4 cellular contexts compared by ENCODE assay signal in the genomic region with DNA sequence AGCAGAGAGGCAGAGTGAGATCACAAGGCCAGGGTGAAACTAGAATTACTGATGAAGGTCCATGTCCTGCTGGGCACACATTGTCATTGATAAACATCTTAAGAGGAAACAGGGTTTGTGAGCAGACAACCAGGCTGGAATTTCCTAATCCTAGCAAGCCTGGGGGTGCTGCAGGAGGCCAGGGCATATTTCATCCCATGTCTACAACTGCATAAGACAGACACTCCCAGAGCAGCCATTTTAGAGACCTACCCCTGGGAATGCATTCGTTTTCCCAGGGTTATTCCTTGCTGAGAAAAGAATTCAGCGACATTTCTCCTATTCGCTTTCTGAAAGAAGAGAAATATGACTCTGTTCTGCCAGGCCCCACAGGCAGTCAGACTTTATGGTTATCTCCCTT. TPM values are rescaled to one million over a fixed set of nuclear protein-coding genes. Genes with fewer than 3 reads are reported as not detected.
DNase-seq lines count a peak whose midpoint lies in the region; ATAC-seq, FAIRE-seq and TF ChIP-seq lines count a peak whose summit lies in the region.
"Not testable (repeated sequence)": the region's sequence is repeated elsewhere in the genome, so short reads cannot be mapped to it uniquely, and the experiment has no call there.

No MANE protein-coding gene starts in this region.

- H3K27me3 ChIP-seq in HCT116 (ENCODE audit: insufficient read depth, low read length), result not testable (repeated sequence)

- not testable (repeated sequence) for H3K4me2 ChIP-seq in HCT116 (ENCODE audit: low read length)

- RAD21 ChIA-PET in HCT116 (lab: Charles Lee; ENCODE audit: low non-redundant PET in 1 of 2, low total read pairs in 2 of 2, uncharacterized antibody in 2 of 2, unreplicated experiment in 2 of 2), result not testable (repeated sequence)

- intact Hi-C loops in HCT116 (cut with micrococcal nuclease), result not testable (repeated sequence)

- H3K27me3 Mint-ChIP-seq in WTC11 (ENCODE audit: low read depth), result not testable (repeated sequence)

- not testable (repeated sequence) for ATAC-seq in HCT116, WTC11

- not testable (repeated sequence) for H3K4me3 Mint-ChIP-seq in WTC11

- H3K4me1 Mint-ChIP-seq in WTC11, result not testable (repeated sequence)

- not testable (repeated sequence) for H3K27ac ChIP-seq in HCT116 (ENCODE audit: low read depth, low read length)

- not testable (repeated sequence) for H3K27ac Mint-ChIP-seq in WTC11

- not testable (repeated sequence) for H3K36me3 ChIP-seq in HCT116 (ENCODE audit: control insufficient read depth in 1 of 2, insufficient read depth in 2 of 2, low read length in 2 of 2)

- not testable (repeated sequence) for DNase-seq in GM12891 (ENCODE audit: insufficient read length, low spot score); HCT116 (ENCODE audit: low read depth, low spot score); HEK293T (ENCODE audit: extremely low spot score)
- DNase-seq in WTC11 (ENCODE audit: low spot score), result peak; percentile 21

- H3K79me2 ChIP-seq in HCT116 (ENCODE audit: insufficient read depth, low read length), result not testable (repeated sequence)

- H2AFZ ChIP-seq in HCT116 (ENCODE audit: low read depth, low read length, poor library complexity, severe bottlenecking), result not testable (repeated sequence)

- not testable (repeated sequence) for TF ChIP-seq POLR2A in GM12891 (IDR thresholded peaks at IDR 0.05; ENCODE audit: low read depth, low read length); HCT116 (IDR thresholded peaks at IDR 0.05; ENCODE audit: borderline replicate concordance, extremely low read depth, insufficient read depth, insufficient read length)

- POLR2A ChIA-PET in HCT116 (lab: Charles Lee); HEK293T (lab: Yijun Ruan, JAX); WTC11 (lab: Charles Lee): not testable (repeated sequence)

- H3K4me3 ChIP-seq in HCT116 (replicated peaks in 1 of 2; ENCODE audit: low read depth in 1 of 2, low read length in 2 of 2), result not testable (repeated sequence)

- CTCF ChIA-PET in HCT116 (lab: Charles Lee); HEK293T (lab: Yijun Ruan, JAX); WTC11 (lab: Charles Lee): not testable (repeated sequence)

- H4K20me1 ChIP-seq in HCT116 (ENCODE audit: insufficient read depth), result not testable (repeated sequence)

- TF ChIP-seq CTCF in HCT116 (IDR thresholded peaks at IDR 0.05 in 2 of 3, conservative IDR thresholded peaks at IDR 0.05 in 1 of 3; ENCODE audit: borderline replicate concordance in 1 of 3, insufficient read depth in 1 of 3, low read depth in 2 of 3, low read length in 2 of 3); WTC11 (IDR thresholded peaks at IDR 0.05): not testable (repeated sequence)

- H3K9me2 ChIP-seq in HCT116 (ENCODE audit: insufficient read depth), result not testable (repeated sequence)

- BruUV-seq in HCT116 (replicated peaks; lab: Mats Ljungman, UMichigan), result not testable (repeated sequence)

- peak; percentile 33 for FAIRE-seq in GM12891 (lab: Jason Lieb, UNC)

- not testable (repeated sequence) for H3K9me3 ChIP-seq in HCT116 (ENCODE audit: control insufficient read depth in 1 of 2, insufficient read depth in 1 of 2, low read depth in 1 of 2, low read length in 2 of 2)

- H3K36me3 Mint-ChIP-seq in WTC11, result peaks cover 30% of the 10 kb centered on the region

- TF ChIP-seq RAD21 in HCT116 (IDR thresholded peaks at IDR 0.05; ENCODE audit: low read depth), result not testable (repeated sequence)

- not testable (repeated sequence) for H3K9ac ChIP-seq in HCT116 (ENCODE audit: low read length)

- H3K4me1 ChIP-seq in HCT116 (ENCODE audit: control insufficient read depth in 1 of 2, insufficient read depth in 2 of 2, low read length in 2 of 2), result not testable (repeated sequence)

- H3K9me3 Mint-ChIP-seq in WTC11, result peaks cover 37% of the 10 kb centered on the region

TF ChIP-seq in HCT116, 20 proteins besides CTCF, POLR2A, EP300 and RAD21:
- 0 out of 2 replicates have a peak, but pooled peaks have one; percentile 37 for TF ChIP-seq CBX3 (IDR thresholded peaks at IDR 0.05; ENCODE audit: low read depth)

TF ChIP-seq in HEK293T, 16 proteins besides CTCF, POLR2A, EP300 and RAD21:
- TF ChIP-seq, protein P1, sequence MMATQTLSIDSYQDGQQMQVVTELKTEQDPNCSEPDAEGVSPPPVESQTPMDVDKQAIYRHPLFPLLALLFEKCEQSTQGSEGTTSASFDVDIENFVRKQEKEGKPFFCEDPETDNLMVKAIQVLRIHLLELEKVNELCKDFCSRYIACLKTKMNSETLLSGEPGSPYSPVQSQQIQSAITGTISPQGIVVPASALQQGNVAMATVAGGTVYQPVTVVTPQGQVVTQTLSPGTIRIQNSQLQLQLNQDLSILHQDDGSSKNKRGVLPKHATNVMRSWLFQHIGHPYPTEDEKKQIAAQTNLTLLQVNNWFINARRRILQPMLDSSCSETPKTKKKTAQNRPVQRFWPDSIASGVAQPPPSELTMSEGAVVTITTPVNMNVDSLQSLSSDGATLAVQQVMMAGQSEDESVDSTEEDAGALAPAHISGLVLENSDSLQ (IDR thresholded peaks at IDR 0.05), result peak; percentile 65

RNA-seq across cellular contexts. Expression of a gene that starts 57.5 kb away (rescaled TPM):
- 0.09 TPM for polyA plus RNA-seq in GM12891 (2012; ENCODE audit: low read depth, missing spikeins)
- 0.05 TPM for total RNA-seq in HCT116 (2021; ENCODE audit: unreplicated experiment)
- 0.04 and 0.09 TPM in 2 replicates for polyA plus RNA-seq in HCT116 (2012)
- 13.9 to 17.6 TPM (median 14.8 TPM) in 3 replicates for total RNA-seq in WTC11 (2021)

Comparison
In these comparisons a context has a peak if more than half of its experiments do, and no peak if none do; other contexts are left out.
1. RNA of a gene that starts 57.5 kb away (total RNA-seq): 13.9 to 17.6 TPM in WTC11; 0.05 TPM in HCT116 (single experiment); every median in the first group is over 10 times any median in the second.